In the genomic region with DNA sequence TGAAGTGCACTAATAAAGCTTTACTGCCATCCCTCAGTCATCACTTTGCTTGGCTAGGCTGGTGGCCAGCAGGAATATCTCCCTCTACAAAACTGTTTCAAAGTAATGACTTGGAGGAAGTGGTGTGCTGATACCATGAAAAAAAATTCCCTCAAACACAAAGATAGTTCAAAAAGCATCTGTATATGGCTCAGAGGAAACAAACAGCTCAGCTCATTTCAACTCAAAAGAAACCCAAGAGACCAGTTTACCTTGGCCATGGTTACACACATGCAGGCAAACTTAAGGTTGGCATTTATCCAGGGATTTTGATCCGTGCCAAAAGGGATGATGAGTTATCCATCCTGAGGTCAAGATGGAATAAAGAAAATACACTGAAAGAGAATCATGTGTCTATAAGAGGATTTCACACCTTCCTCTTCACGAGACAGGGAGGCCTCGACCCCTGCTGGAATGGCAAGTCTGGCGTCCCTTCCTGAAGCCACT, we compare ENCODE assay signal across 1 cellular context.
TF ChIP-seq lines count a peak whose summit lies in the region.

No MANE protein-coding gene starts in this region.

TF ChIP-seq in GM12878, 131 proteins besides CTCF, POLR2A, EP300 and RAD21 (continued from another document):
- TF ChIP-seq, protein P1, sequence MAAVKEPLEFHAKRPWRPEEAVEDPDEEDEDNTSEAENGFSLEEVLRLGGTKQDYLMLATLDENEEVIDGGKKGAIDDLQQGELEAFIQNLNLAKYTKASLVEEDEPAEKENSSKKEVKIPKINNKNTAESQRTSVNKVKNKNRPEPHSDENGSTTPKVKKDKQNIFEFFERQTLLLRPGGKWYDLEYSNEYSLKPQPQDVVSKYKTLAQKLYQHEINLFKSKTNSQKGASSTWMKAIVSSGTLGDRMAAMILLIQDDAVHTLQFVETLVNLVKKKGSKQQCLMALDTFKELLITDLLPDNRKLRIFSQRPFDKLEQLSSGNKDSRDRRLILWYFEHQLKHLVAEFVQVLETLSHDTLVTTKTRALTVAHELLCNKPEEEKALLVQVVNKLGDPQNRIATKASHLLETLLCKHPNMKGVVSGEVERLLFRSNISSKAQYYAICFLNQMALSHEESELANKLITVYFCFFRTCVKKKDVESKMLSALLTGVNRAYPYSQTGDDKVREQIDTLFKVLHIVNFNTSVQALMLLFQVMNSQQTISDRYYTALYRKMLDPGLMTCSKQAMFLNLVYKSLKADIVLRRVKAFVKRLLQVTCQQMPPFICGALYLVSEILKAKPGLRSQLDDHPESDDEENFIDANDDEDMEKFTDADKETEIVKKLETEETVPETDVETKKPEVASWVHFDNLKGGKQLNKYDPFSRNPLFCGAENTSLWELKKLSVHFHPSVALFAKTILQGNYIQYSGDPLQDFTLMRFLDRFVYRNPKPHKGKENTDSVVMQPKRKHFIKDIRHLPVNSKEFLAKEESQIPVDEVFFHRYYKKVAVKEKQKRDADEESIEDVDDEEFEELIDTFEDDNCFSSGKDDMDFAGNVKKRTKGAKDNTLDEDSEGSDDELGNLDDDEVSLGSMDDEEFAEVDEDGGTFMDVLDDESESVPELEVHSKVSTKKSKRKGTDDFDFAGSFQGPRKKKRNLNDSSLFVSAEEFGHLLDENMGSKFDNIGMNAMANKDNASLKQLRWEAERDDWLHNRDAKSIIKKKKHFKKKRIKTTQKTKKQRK (IDR thresholded peaks at IDR 0.05; ENCODE audit: low read depth, low read length): no peak
- peak; percentile 31; the same call in 1 of the 2 replicates for TF ChIP-seq IKZF1 (conservative IDR thresholded peaks at IDR 0.05)
- TF ChIP-seq CBX5 (IDR thresholded peaks at IDR 0.05; ENCODE audit: low read depth): no peak
- TF ChIP-seq RB1 (IDR thresholded peaks at IDR 0.05; ENCODE audit: borderline replicate concordance): no peak
- TF ChIP-seq SPI1 (IDR thresholded peaks at IDR 0.05; ENCODE audit: borderline replicate concordance, insufficient read depth, low read depth, low read length): 0 out of 2 replicates have a peak, but pooled peaks have one; percentile 27
- TF ChIP-seq, protein P2, sequence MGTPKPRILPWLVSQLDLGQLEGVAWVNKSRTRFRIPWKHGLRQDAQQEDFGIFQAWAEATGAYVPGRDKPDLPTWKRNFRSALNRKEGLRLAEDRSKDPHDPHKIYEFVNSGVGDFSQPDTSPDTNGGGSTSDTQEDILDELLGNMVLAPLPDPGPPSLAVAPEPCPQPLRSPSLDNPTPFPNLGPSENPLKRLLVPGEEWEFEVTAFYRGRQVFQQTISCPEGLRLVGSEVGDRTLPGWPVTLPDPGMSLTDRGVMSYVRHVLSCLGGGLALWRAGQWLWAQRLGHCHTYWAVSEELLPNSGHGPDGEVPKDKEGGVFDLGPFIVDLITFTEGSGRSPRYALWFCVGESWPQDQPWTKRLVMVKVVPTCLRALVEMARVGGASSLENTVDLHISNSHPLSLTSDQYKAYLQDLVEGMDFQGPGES (IDR thresholded peaks at IDR 0.05): no peak
- TF ChIP-seq BMI1 (IDR thresholded peaks at IDR 0.05; ENCODE audit: borderline replicate concordance): no peak
- no peak for TF ChIP-seq STAT1 (conservative IDR thresholded peaks at IDR 0.05)
- no peak for TF ChIP-seq HDAC6 (IDR thresholded peaks at IDR 0.05; ENCODE audit: unreplicated experiment)
- TF ChIP-seq, protein P3, sequence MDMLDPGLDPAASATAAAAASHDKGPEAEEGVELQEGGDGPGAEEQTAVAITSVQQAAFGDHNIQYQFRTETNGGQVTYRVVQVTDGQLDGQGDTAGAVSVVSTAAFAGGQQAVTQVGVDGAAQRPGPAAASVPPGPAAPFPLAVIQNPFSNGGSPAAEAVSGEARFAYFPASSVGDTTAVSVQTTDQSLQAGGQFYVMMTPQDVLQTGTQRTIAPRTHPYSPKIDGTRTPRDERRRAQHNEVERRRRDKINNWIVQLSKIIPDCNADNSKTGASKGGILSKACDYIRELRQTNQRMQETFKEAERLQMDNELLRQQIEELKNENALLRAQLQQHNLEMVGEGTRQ (IDR thresholded peaks at IDR 0.05; ENCODE audit: borderline replicate concordance, low read depth, low read length): no peak
- TF ChIP-seq, protein P4, sequence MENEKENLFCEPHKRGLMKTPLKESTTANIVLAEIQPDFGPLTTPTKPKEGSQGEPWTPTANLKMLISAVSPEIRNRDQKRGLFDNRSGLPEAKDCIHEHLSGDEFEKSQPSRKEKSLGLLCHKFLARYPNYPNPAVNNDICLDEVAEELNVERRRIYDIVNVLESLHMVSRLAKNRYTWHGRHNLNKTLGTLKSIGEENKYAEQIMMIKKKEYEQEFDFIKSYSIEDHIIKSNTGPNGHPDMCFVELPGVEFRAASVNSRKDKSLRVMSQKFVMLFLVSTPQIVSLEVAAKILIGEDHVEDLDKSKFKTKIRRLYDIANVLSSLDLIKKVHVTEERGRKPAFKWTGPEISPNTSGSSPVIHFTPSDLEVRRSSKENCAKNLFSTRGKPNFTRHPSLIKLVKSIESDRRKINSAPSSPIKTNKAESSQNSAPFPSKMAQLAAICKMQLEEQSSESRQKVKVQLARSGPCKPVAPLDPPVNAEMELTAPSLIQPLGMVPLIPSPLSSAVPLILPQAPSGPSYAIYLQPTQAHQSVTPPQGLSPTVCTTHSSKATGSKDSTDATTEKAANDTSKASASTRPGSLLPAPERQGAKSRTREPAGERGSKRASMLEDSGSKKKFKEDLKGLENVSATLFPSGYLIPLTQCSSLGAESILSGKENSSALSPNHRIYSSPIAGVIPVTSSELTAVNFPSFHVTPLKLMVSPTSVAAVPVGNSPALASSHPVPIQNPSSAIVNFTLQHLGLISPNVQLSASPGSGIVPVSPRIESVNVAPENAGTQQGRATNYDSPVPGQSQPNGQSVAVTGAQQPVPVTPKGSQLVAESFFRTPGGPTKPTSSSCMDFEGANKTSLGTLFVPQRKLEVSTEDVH (IDR thresholded peaks at IDR 0.05; ENCODE audit: low read depth, partially characterized antibody): no peak
- TF ChIP-seq SUPT20H (IDR thresholded peaks at IDR 0.05; ENCODE audit: borderline replicate concordance, control insufficient read depth, low read depth, low read length): no peak
- 0 out of 4 replicates have a peak, but pooled peaks of 1 of the 2 experiments have one; percentile 25 for TF ChIP-seq IKZF2 (IDR thresholded peaks at IDR 0.05)
- TF ChIP-seq RCOR1 (conservative IDR thresholded peaks at IDR 0.05; ENCODE audit: low read depth, low read length): no peak
- TF ChIP-seq NR2F1 (conservative IDR thresholded peaks at IDR 0.05): no peak
- no peak for TF ChIP-seq JUND (IDR thresholded peaks at IDR 0.05; ENCODE audit: low read depth, low read length)
- TF ChIP-seq MTA2 (IDR thresholded peaks at IDR 0.05; ENCODE audit: low read depth): no peak
- TF ChIP-seq, protein P5, sequence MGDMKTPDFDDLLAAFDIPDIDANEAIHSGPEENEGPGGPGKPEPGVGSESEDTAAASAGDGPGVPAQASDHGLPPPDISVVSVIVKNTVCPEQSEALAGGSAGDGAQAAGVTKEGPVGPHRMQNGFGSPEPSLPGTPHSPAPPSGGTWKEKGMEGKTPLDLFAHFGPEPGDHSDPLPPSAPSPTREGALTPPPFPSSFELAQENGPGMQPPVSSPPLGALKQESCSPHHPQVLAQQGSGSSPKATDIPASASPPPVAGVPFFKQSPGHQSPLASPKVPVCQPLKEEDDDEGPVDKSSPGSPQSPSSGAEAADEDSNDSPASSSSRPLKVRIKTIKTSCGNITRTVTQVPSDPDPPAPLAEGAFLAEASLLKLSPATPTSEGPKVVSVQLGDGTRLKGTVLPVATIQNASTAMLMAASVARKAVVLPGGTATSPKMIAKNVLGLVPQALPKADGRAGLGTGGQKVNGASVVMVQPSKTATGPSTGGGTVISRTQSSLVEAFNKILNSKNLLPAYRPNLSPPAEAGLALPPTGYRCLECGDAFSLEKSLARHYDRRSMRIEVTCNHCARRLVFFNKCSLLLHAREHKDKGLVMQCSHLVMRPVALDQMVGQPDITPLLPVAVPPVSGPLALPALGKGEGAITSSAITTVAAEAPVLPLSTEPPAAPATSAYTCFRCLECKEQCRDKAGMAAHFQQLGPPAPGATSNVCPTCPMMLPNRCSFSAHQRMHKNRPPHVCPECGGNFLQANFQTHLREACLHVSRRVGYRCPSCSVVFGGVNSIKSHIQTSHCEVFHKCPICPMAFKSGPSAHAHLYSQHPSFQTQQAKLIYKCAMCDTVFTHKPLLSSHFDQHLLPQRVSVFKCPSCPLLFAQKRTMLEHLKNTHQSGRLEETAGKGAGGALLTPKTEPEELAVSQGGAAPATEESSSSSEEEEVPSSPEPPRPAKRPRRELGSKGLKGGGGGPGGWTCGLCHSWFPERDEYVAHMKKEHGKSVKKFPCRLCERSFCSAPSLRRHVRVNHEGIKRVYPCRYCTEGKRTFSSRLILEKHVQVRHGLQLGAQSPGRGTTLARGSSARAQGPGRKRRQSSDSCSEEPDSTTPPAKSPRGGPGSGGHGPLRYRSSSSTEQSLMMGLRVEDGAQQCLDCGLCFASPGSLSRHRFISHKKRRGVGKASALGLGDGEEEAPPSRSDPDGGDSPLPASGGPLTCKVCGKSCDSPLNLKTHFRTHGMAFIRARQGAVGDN (IDR thresholded peaks at IDR 0.05): 0 out of 2 replicates have a peak, but pooled peaks have one; percentile 49
- TF ChIP-seq, protein P6, sequence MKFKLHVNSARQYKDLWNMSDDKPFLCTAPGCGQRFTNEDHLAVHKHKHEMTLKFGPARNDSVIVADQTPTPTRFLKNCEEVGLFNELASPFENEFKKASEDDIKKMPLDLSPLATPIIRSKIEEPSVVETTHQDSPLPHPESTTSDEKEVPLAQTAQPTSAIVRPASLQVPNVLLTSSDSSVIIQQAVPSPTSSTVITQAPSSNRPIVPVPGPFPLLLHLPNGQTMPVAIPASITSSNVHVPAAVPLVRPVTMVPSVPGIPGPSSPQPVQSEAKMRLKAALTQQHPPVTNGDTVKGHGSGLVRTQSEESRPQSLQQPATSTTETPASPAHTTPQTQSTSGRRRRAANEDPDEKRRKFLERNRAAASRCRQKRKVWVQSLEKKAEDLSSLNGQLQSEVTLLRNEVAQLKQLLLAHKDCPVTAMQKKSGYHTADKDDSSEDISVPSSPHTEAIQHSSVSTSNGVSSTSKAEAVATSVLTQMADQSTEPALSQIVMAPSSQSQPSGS (IDR thresholded peaks at IDR 0.05; ENCODE audit: low read length): 0 out of 2 replicates have a peak, but pooled peaks have one; percentile 10
- TF ChIP-seq LARP7 (IDR thresholded peaks at IDR 0.05): no peak
- no peak for TF ChIP-seq TARDBP (IDR thresholded peaks at IDR 0.05; ENCODE audit: borderline replicate concordance)
- TF ChIP-seq MEF2B (IDR thresholded peaks at IDR 0.05; ENCODE audit: partially characterized antibody, poor library complexity, severe bottlenecking): no peak
- TF ChIP-seq DPF2 (IDR thresholded peaks at IDR 0.05): no peak
- TF ChIP-seq CHD1 (IDR thresholded peaks at IDR 0.05; ENCODE audit: low read depth, low read length): no peak
- TF ChIP-seq EGR1 (IDR thresholded peaks at IDR 0.05; ENCODE audit: borderline replicate concordance in 1 of 2, low read depth in 2 of 2, low read length in 2 of 2): no peak
- TF ChIP-seq, protein P7, sequence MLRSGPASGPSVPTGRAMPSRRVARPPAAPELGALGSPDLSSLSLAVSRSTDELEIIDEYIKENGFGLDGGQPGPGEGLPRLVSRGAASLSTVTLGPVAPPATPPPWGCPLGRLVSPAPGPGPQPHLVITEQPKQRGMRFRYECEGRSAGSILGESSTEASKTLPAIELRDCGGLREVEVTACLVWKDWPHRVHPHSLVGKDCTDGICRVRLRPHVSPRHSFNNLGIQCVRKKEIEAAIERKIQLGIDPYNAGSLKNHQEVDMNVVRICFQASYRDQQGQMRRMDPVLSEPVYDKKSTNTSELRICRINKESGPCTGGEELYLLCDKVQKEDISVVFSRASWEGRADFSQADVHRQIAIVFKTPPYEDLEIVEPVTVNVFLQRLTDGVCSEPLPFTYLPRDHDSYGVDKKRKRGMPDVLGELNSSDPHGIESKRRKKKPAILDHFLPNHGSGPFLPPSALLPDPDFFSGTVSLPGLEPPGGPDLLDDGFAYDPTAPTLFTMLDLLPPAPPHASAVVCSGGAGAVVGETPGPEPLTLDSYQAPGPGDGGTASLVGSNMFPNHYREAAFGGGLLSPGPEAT (IDR thresholded peaks at IDR 0.05; ENCODE audit: low read depth): no peak
- no peak for TF ChIP-seq ZNF384 (IDR thresholded peaks at IDR 0.05; ENCODE audit: borderline replicate concordance, low read depth, low read length)
- TF ChIP-seq RUNX3 (IDR thresholded peaks at IDR 0.05; ENCODE audit: low read length): peak; percentile 44; the same call in 1 of the 2 replicates
- no peak for TF ChIP-seq RFX5 (IDR thresholded peaks at IDR 0.05; ENCODE audit: low read depth, low read length)
- TF ChIP-seq, protein P8, sequence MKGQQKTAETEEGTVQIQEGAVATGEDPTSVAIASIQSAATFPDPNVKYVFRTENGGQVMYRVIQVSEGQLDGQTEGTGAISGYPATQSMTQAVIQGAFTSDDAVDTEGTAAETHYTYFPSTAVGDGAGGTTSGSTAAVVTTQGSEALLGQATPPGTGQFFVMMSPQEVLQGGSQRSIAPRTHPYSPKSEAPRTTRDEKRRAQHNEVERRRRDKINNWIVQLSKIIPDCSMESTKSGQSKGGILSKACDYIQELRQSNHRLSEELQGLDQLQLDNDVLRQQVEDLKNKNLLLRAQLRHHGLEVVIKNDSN (IDR thresholded peaks at IDR 0.05; ENCODE audit: borderline replicate concordance, extremely low read length, insufficient read depth, low read depth, low read length): no peak
- TF ChIP-seq GATAD2B (conservative IDR thresholded peaks at IDR 0.05; ENCODE audit: low read depth): no peak
- TF ChIP-seq, protein P9, sequence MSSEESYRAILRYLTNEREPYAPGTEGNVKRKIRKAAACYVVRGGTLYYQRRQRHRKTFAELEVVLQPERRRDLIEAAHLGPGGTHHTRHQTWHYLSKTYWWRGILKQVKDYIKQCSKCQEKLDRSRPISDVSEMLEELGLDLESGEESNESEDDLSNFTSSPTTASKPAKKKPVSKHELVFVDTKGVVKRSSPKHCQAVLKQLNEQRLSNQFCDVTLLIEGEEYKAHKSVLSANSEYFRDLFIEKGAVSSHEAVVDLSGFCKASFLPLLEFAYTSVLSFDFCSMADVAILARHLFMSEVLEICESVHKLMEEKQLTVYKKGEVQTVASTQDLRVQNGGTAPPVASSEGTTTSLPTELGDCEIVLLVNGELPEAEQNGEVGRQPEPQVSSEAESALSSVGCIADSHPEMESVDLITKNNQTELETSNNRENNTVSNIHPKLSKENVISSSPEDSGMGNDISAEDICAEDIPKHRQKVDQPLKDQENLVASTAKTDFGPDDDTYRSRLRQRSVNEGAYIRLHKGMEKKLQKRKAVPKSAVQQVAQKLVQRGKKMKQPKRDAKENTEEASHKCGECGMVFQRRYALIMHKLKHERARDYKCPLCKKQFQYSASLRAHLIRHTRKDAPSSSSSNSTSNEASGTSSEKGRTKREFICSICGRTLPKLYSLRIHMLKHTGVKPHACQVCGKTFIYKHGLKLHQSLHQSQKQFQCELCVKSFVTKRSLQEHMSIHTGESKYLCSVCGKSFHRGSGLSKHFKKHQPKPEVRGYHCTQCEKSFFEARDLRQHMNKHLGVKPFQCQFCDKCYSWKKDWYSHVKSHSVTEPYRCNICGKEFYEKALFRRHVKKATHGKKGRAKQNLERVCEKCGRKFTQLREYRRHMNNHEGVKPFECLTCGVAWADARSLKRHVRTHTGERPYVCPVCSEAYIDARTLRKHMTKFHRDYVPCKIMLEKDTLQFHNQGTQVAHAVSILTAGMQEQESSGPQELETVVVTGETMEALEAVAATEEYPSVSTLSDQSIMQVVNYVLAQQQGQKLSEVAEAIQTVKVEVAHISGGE (CRISPR knock-in tag; IDR thresholded peaks at IDR 0.05): no peak
- no peak for TF ChIP-seq ZNF622 (IDR thresholded peaks at IDR 0.05)
- no peak for TF ChIP-seq SIX5 (IDR thresholded peaks at IDR 0.05; ENCODE audit: low read depth, low read length, severe bottlenecking)
- TF ChIP-seq FOXM1 (IDR thresholded peaks at IDR 0.05; ENCODE audit: low read depth, low read length): 0 out of 2 replicates have a peak, but pooled peaks have one; percentile 36
